ENCODE assay signal across 8 cellular contexts in the genomic region with DNA sequence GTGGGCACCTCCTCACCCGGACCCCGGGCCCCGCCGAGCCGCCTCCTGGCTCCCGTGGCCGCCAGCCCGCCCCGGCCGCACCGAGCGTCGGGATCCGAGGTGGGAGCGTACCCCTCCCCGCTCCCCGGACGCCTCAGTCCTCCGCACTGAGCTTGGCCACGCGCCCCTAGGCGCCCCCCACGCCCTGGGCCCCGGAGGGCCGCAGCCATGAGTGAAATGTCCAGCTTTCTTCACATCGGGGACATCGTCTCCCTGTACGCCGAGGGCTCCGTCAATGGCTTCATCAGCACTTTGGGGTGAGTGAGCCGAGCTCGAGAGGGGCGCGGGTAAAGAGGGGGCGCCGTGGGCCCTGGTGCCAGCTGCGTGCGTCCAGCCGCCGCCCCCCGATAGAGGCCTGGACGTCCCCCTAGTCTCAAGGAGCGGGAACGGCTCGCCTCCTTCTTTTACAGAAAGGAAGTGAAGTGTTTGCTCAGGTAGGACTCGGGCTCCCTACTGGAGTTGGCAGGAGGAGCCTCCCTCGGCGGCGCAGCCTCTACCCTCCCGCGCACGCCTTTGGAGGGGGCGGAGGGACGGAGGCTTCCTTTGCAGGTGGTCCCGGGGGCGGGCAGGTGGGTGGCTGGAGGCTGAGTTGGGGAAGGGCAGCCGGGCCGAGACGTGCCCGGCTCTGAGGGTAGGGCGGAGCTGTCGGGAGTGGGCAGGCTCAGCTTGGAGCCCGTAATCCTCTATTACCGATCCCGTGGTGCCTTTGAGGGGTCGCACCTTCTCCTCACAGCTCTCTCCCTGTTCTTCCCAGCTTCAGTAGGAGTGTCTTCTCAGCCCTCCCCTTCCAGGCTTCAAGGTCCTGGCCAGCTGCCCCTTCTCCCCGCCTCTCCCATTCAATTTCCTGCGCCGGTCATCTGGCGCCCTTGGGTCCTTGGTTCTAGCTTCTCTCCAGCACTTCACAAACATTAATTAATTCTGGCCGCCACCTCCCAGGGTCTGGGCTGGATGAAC. TPM values are rescaled to one million over a fixed set of nuclear protein-coding genes. Genes with fewer than 3 reads are reported as not detected.
DNase-seq lines count a peak whose midpoint lies in the region; ATAC-seq and TF ChIP-seq lines count a peak whose summit lies in the region.

No MANE protein-coding gene starts in this region.

- CTCF ChIA-PET in A673 (lab: Charles Lee): no interaction called here

- in situ Hi-C loops in astrocyte of the cerebellum (cut with HindIII; ENCODE audit: low sequenced_read_pairs): no loop called here

- no peak for TF ChIP-seq CTCF in A673 (conservative IDR thresholded peaks at IDR 0.05; ENCODE audit: low read depth, low read length)
- no peak for TF ChIP-seq CTCF in astrocyte of the cerebellum (IDR thresholded peaks at IDR 0.05; ENCODE audit: low read depth, low read length, missing control alignments)

- intact Hi-C loops in A673 (cut with micrococcal nuclease; ENCODE audit: unreplicated experiment): loop anchor here (2.0 kb wide), 1 partner anchor 75 kb away; no protein-coding TSS in a partner anchor

- H3K4me3 ChIP-seq in A673 (ENCODE audit: low read depth, low read length, poor library complexity, severe bottlenecking) (peak overlapping the region; percentile 66), astrocyte of the cerebellum (ENCODE audit: low read depth, low read length) (peak overlapping the region; percentile 53)

- no TSS peak for BruUV-seq in A673 (replicated peaks; lab: Mats Ljungman, UMichigan)

- no peaks in the 10 kb centered on the region for H3K27me3 ChIP-seq in A673 (replicated peaks; ENCODE audit: insufficient read depth, low read depth, low read length, poor library complexity)

- H3K9me3 ChIP-seq in A673 (ENCODE audit: low read depth, low read length, poor library complexity, severe bottlenecking): no peaks in the 10 kb centered on the region

- H3K27ac ChIP-seq in A673 (ENCODE audit: low read depth, low read length, poor library complexity, severe bottlenecking): peak overlapping the region; percentile 72

- peak; percentile 26 for ATAC-seq in GM18907 (IDR thresholded peaks at IDR 0.05; ENCODE audit: unreplicated experiment)
- ATAC-seq in HG03342 (IDR thresholded peaks at IDR 0.05; ENCODE audit: unreplicated experiment): peak; percentile 31

- H3K4me1 ChIP-seq in A673 (ENCODE audit: insufficient read depth, low read length, poor library complexity, severe bottlenecking): peaks cover 35% of the 10 kb centered on the region

- peak; percentile 40 for DNase-seq in A673 (ENCODE audit: low spot score)
- peak; percentile 63 for DNase-seq in RPMI8226
- DNase-seq in astrocyte of the cerebellum (ENCODE audit: low read depth): no peak
- DNase-seq in islet precursor cell: peak; percentile 75
- DNase-seq in stimulated activated CD4-positive, alpha-beta T cell treated with anti-CD3 and anti-CD28 coated beads, Interleukin-4, amount 100 ng/mL, for 4 hours: peak; percentile 42 to 80
- DNase-seq in cortex of kidney (lab: John Stamatoyannopoulos, UW): no peak

- peaks cover 2% of the 10 kb centered on the region for H3K36me3 ChIP-seq in A673 (ENCODE audit: insufficient read depth, low read length, poor library complexity, severe bottlenecking)

- POLR2A ChIA-PET in A673 (lab: Charles Lee; ENCODE audit: low non-redundant PET): interaction anchor here (0.7 kb wide), 1 partner anchor 13 kb away, joined by 6 read pairs; no protein-coding TSS in a partner anchor

RNA-seq across cellular contexts. Expression of a gene that starts 0.6 kb away (rescaled TPM):
- 27.8 and 27.9 TPM in 2 replicates for total RNA-seq in A673 (2021)

RNA-seq across cellular contexts. Expression of a gene that starts 41.6 kb away (rescaled TPM):
- 26.4 and 27.1 TPM in 2 replicates for total RNA-seq in A673 (2021)

Comparison
In these comparisons a context has a peak if more than half of its experiments do, and no peak if none do; other contexts are left out.
1. DNase-seq: peak in A673 (single experiment), RPMI8226 (single experiment), islet precursor cell (single experiment) and stimulated activated CD4-positive, alpha-beta T cell treated with anti-CD3 and anti-CD28 coated beads, Interleukin-4, amount 100 ng/mL, for 4 hours (2 of 2); none in astrocyte of the cerebellum (single experiment) and cortex of kidney (single experiment).